ENCODE assay signal across 7 cellular contexts in genomic region chr11:117314840-117315239, GRCh38. TPM values are rescaled to one million over a fixed set of nuclear protein-coding genes. Genes with fewer than 3 reads are reported as not detected.
DNase-seq lines count a peak whose midpoint lies in the region; ATAC-seq and TF ChIP-seq lines count a peak whose summit lies in the region.

No MANE protein-coding gene starts in this region.

- H3K36me3 ChIP-seq in HAP-1 (replicated peaks) = no peaks in the 10 kb centered on the region
- H3K36me3 ChIP-seq in right atrium auricular region = no peaks in the 10 kb centered on the region
- H3K36me3 ChIP-seq in sigmoid colon = no peaks in the 10 kb centered on the region

- H3K27ac ChIP-seq in VCaP (peak overlapping the region; percentile 79), right atrium auricular region (no peak overlapping the region), sigmoid colon (peak overlapping the region in 1 of 4 donors; percentile 75)

- in situ Hi-C loops in HAP-1 (cut with MboI; ENCODE audit: low sequenced_read_pairs) = no loop called here

- no peak for TF ChIP-seq EP300 in sigmoid colon (IDR thresholded peaks at IDR 0.05)

- ATAC-seq in GM21528 (IDR thresholded peaks at IDR 0.05; ENCODE audit: low FRiP score, unreplicated experiment) (no peak), GM18858 (IDR thresholded peaks at IDR 0.05; ENCODE audit: unreplicated experiment) (no peak)

- 25 to 62% methylated on average over 10 of the region's 10 CpGs for WGBS in sigmoid colon, 2 donors

- H3K4me3 ChIP-seq in HAP-1 = peak overlapping the region; percentile 67
- peak overlapping the region; percentile 81 to 84 for H3K4me3 ChIP-seq in right atrium auricular region
- H3K4me3 ChIP-seq in sigmoid colon = peak overlapping the region; percentile 53 to 95 (median 74)

- no peak for TF ChIP-seq CTCF in VCaP (conservative IDR thresholded peaks at IDR 0.05)
- no peak for TF ChIP-seq CTCF in right atrium auricular region (IDR thresholded peaks at IDR 0.05)
- TF ChIP-seq CTCF in sigmoid colon (IDR thresholded peaks at IDR 0.05) = no peak

- DNase-seq in HAP-1 (ENCODE audit: low spot score in 2 of 2) (peak; percentile 20 to 58), right atrium auricular region (ENCODE audit: low spot score) (no peak), sigmoid colon (peak; percentile 59), dedifferentiated amniotic fluid mesenchymal stem cell (ENCODE audit: extremely low spot score) (no peak)

- peaks cover 28% of the 10 kb centered on the region for H3K4me1 ChIP-seq in HAP-1
- peaks cover 0 to 26% of the 10 kb centered on the region in 2 donors for H3K4me1 ChIP-seq in right atrium auricular region
- H3K4me1 ChIP-seq in sigmoid colon = peaks cover 0 to 27% (median 26%) of the 10 kb centered on the region in 4 donors

- no peaks in the 10 kb centered on the region for H3K27me3 ChIP-seq in HAP-1 (ENCODE audit: low read depth)
- no peaks in the 10 kb centered on the region for H3K27me3 ChIP-seq in right atrium auricular region
- H3K27me3 ChIP-seq in sigmoid colon = no peaks in the 10 kb centered on the region

- intact Hi-C loops in sigmoid colon (cut with DNase I) = no loop called here

- no peaks in the 10 kb centered on the region for H3K9me3 ChIP-seq in HAP-1
- H3K9me3 ChIP-seq in right atrium auricular region = no peaks in the 10 kb centered on the region
- H3K9me3 ChIP-seq in sigmoid colon = no peaks in the 10 kb centered on the region

- no peak for TF ChIP-seq POLR2A in sigmoid colon (IDR thresholded peaks at IDR 0.05)

RNA-seq across cellular contexts. Expression of gene BACE1, which starts 1.2 kb away (rescaled TPM):
- total RNA-seq in right atrium auricular region = 10 to 100 TPM; 11.9 to 20.3 TPM
- 10 to 100 TPM; 13.2 to 24.6 (median 16.0) TPM for total RNA-seq in sigmoid colon
- polyA plus RNA-seq in sigmoid colon = 1 to 10 TPM; 1.8 to 7.0 (median 3.6) TPM

RNA-seq across cellular contexts. Expression of gene CEP164, which starts 12.8 kb away (rescaled TPM):
- total RNA-seq in right atrium auricular region (1 to 10 TPM; 3.3 to 7.6 TPM), sigmoid colon (10 to 100 TPM; 12.5 to 40.4 (median 20.4) TPM)
- polyA plus RNA-seq in sigmoid colon = 10 to 100 TPM in 1 of 3 donors, 1 to 10 TPM in 2; 1.8 to 19.4 (median 4.9) TPM

RNA-seq across cellular contexts. Expression of gene BACE1-AS, which starts 23.7 kb away (rescaled TPM):
- total RNA-seq in right atrium auricular region (1 to 10 TPM; 7.5 to 9.0 TPM), sigmoid colon (10 to 100 TPM in 1 of 4 donors, 1 to 10 TPM in 3; 5.6 to 11.6 (median 6.6) TPM)
- 1 to 10 TPM in 2 of 3 donors, under 1 TPM in 1; 0.69 to 4.2 (median 3.8) TPM for polyA plus RNA-seq in sigmoid colon

Comparison
In these comparisons a context has a peak if more than half of its experiments do, and no peak if none do; other contexts are left out.
1. DNase-seq: peak in HAP-1 (2 of 2) and sigmoid colon (single experiment); none in right atrium auricular region (single experiment) and dedifferentiated amniotic fluid mesenchymal stem cell (single experiment).
2. Peak in every context shown above with its lines, with median percentiles within 50 percentile points of each other: H3K4me3 ChIP-seq.